In genomic region chrX:10429908-10430307, GRCh38 we compare ENCODE assay signal across 19 cellular contexts.
"Had no signal": no experiment of that assay in that cellular context is flagged by ENCODE, and none has a peak within 500 bp of the region (broad histone marks: within the 10 kb centered on the region; RNA-seq: fewer than 3 reads in every experiment).

No MANE protein-coding gene starts in this region.

- H3K9me3 Mint-ChIP-seq: dendritic cell treated with granulocyte-macrophage colony-stimulating factor and Interleukin-4, amounts not matched to agents 40 ng/mL and 50 ng/mL, for 4 days; effector memory CD8-positive, alpha-beta T cell had no signal

- DNase-seq: colonic mucosa; cortex of kidney; dermis blood vessel endothelial cell; dorsolateral prefrontal cortex; effector CD4-positive, alpha-beta T cell; effector CD8-positive, alpha-beta T cell; effector memory CD4-positive, alpha-beta T cell; effector memory CD8-positive, alpha-beta T cell; endodermal cell; erythroblast; esophagus squamous epithelium; foreskin fibroblast; foreskin keratinocyte; foreskin melanocyte; gastrocnemius medialis; glutamatergic neuron; heart left ventricle; heart right ventricle had no signal

- H3K4me3 Mint-ChIP-seq: dendritic cell treated with granulocyte-macrophage colony-stimulating factor and Interleukin-4, amounts not matched to agents 40 ng/mL and 50 ng/mL, for 4 days; effector memory CD8-positive, alpha-beta T cell; endodermal cell had no signal

- H3K27me3 Mint-ChIP-seq: dendritic cell treated with granulocyte-macrophage colony-stimulating factor and Interleukin-4, amounts not matched to agents 40 ng/mL and 50 ng/mL, for 4 days; effector memory CD8-positive, alpha-beta T cell had no signal

- H3K4me1 Mint-ChIP-seq: endodermal cell had no signal

- H3K27ac Mint-ChIP-seq: dendritic cell treated with granulocyte-macrophage colony-stimulating factor and Interleukin-4, amounts not matched to agents 40 ng/mL and 50 ng/mL, for 4 days; effector memory CD8-positive, alpha-beta T cell; endodermal cell had no signal
